Comparison of ENCODE assay signal across 1 cellular context in the genomic region with DNA sequence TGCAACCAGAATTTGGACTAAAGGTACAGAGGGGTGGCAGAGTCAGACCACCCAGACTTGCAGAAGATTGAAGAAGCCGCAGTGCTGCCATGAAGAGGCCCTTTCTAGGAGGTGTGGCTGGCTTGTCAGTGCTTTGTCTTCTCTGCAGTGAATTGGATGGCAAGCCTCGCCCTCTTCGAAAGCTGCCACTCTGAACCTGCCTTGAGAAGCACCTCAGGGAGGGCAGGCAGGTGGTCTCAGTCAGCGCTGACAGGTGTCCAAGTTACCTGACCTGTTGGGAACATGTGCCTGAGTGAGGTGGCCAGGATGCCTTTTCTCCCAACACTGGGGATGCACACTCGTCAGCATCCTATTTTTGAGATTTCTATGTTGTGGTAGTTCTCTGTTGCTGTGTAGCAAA.
TF ChIP-seq lines count a peak whose summit lies in the region.

No MANE protein-coding gene starts in this region.

TF ChIP-seq in IMR-90, 13 proteins besides CTCF, POLR2A, EP300 and RAD21:
- TF ChIP-seq CHD1 (IDR thresholded peaks at IDR 0.05; ENCODE audit: low read depth, low read length) (no peak), SMC3 (IDR thresholded peaks at IDR 0.05; ENCODE audit: low read depth, low read length) (no peak), CEBPB (IDR thresholded peaks at IDR 0.05; ENCODE audit: low read depth, low read length) (no peak), MAZ (IDR thresholded peaks at IDR 0.05; ENCODE audit: borderline replicate concordance, low read depth, low read length) (no peak), FOS (IDR thresholded peaks at IDR 0.05; ENCODE audit: low read depth, low read length) (no peak), BHLHE40 (IDR thresholded peaks at IDR 0.05; ENCODE audit: low read depth, low read length) (no peak), NFE2L2 (IDR thresholded peaks at IDR 0.05; ENCODE audit: low read depth, low read length) (no peak), MAFK (IDR thresholded peaks at IDR 0.05; ENCODE audit: low read depth, low read length) (no peak), RFX5 (IDR thresholded peaks at IDR 0.05; ENCODE audit: low read depth, low read length) (no peak), RCOR1 (IDR thresholded peaks at IDR 0.05; ENCODE audit: insufficient replicate concordance, low read length) (no peak), MXI1 (IDR thresholded peaks at IDR 0.05; ENCODE audit: borderline replicate concordance, low read depth, low read length) (no peak)
- TF ChIP-seq, protein P1, sequence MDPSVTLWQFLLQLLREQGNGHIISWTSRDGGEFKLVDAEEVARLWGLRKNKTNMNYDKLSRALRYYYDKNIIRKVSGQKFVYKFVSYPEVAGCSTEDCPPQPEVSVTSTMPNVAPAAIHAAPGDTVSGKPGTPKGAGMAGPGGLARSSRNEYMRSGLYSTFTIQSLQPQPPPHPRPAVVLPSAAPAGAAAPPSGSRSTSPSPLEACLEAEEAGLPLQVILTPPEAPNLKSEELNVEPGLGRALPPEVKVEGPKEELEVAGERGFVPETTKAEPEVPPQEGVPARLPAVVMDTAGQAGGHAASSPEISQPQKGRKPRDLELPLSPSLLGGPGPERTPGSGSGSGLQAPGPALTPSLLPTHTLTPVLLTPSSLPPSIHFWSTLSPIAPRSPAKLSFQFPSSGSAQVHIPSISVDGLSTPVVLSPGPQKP (IDR thresholded peaks at IDR 0.05; ENCODE audit: borderline replicate concordance, low read depth, low read length) = no peak
- TF ChIP-seq, protein P2, sequence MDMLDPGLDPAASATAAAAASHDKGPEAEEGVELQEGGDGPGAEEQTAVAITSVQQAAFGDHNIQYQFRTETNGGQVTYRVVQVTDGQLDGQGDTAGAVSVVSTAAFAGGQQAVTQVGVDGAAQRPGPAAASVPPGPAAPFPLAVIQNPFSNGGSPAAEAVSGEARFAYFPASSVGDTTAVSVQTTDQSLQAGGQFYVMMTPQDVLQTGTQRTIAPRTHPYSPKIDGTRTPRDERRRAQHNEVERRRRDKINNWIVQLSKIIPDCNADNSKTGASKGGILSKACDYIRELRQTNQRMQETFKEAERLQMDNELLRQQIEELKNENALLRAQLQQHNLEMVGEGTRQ (IDR thresholded peaks at IDR 0.05; ENCODE audit: low read depth, low read length) = no peak
TF ChIP-seq in IMR-90: peak in this region for 0.
